In genomic region chr14:93544212-93544611, GRCh38 we compare ENCODE assay signal across 19 cellular contexts.
"Had no signal": no experiment of that assay in that cellular context is flagged by ENCODE, and none has a peak within 500 bp of the region (broad histone marks: within the 10 kb centered on the region; RNA-seq: fewer than 3 reads in every experiment).

No MANE protein-coding gene starts in this region.

- H3K9me3 Mint-ChIP-seq: activated CD8-positive, alpha-beta T cell treated with anti-CD3 and anti-CD28 coated beads for 36 hours; activated naive CD4-positive, alpha-beta T cell treated with anti-CD3 and anti-CD28 coated beads, Interleukin-2, amount 10 ng/mL, durations not matched to agents 7 days and 5 days; activated naive CD8-positive, alpha-beta T cell treated with anti-CD3 and anti-CD28 coated beads for 36 hours; activated T-cell treated with anti-CD3 and anti-CD28 coated beads, Interleukin-2, amount 50 U/mL, for 72 hours; activated T-helper 2 cell treated with anti-CD3 and anti-CD28 coated beads, Interferon-gamma antibody, Interleukin-2, Interleukin-4, amounts not matched to agents 10 μg/mL and 5 μg/mL and 100 μg/mL, durations not matched to agents 14 hours and 24 hours and 36 hours had no signal

- ATAC-seq: activated CD8-positive, alpha-beta T cell treated with anti-CD3 and anti-CD28 coated beads for 36 hours; activated T-cell treated with anti-CD3 and anti-CD28 coated beads, Interleukin-2, amount 50 U/mL, for 72 hours; Panc1; Right ventricle myocardium inferior had no signal

- DNase-seq: activated CD4-positive, alpha-beta T cell treated with anti-CD3 and anti-CD28 coated beads for 4 hours; activated CD8-positive, alpha-beta memory T cell treated with anti-CD3 and anti-CD28 coated beads, Interleukin-2, amount 50 U/mL, for 4 hours; activated CD8-positive, alpha-beta T cell treated with anti-CD3 and anti-CD28 coated beads for 36 hours; activated gamma-delta T cell treated with Interleukin-2 at 50 U/mL for 16 hours; activated naive CD4-positive, alpha-beta T cell treated with anti-CD3 and anti-CD28 coated beads, Interleukin-2, amount 10 ng/mL, durations not matched to agents 7 days and 5 days; activated naive CD8-positive, alpha-beta T cell treated with anti-CD3 and anti-CD28 coated beads for 36 hours; activated T-cell treated with anti-CD3 and anti-CD28 coated beads, Interleukin-2, amount 50 U/mL, for 72 hours; brain microvascular endothelial cell; NCI-H1092; NCI-H2029; NCI-H510A; RPMI8226; T-helper 1 cell; WERI-Rb-1 had no signal

- H3K36me3 Mint-ChIP-seq: activated naive CD4-positive, alpha-beta T cell treated with anti-CD3 and anti-CD28 coated beads, Interleukin-2, amount 10 ng/mL, durations not matched to agents 7 days and 5 days; activated naive CD8-positive, alpha-beta T cell treated with anti-CD3 and anti-CD28 coated beads for 36 hours had no signal

- H3K4me3 Mint-ChIP-seq: activated CD8-positive, alpha-beta T cell treated with anti-CD3 and anti-CD28 coated beads for 36 hours; activated naive CD4-positive, alpha-beta T cell treated with anti-CD3 and anti-CD28 coated beads, Interleukin-2, amount 10 ng/mL, durations not matched to agents 7 days and 5 days; activated naive CD8-positive, alpha-beta T cell treated with anti-CD3 and anti-CD28 coated beads for 36 hours; activated T-cell treated with anti-CD3 and anti-CD28 coated beads, Interleukin-2, amount 50 U/mL, for 72 hours had no signal

- H3K4me2 ChIP-seq: SK-N-SH had no signal

- H3K36me3 ChIP-seq: brain microvascular endothelial cell, cardiac muscle cell had no signal

- H3K9me3 ChIP-seq: SK-N-SH had no signal

- H3K9me2 ChIP-seq: SK-N-SH had no signal

- H3K27ac ChIP-seq: brain microvascular endothelial cell, cardiac muscle cell, WERI-Rb-1 had no signal

- H3K9ac ChIP-seq: SK-N-SH had no signal

- H3K27me3 ChIP-seq: brain microvascular endothelial cell, cardiac muscle cell had no signal

- H3K27ac Mint-ChIP-seq: activated CD8-positive, alpha-beta T cell treated with anti-CD3 and anti-CD28 coated beads for 36 hours; activated naive CD4-positive, alpha-beta T cell treated with anti-CD3 and anti-CD28 coated beads, Interleukin-2, amount 10 ng/mL, durations not matched to agents 7 days and 5 days; activated naive CD8-positive, alpha-beta T cell treated with anti-CD3 and anti-CD28 coated beads for 36 hours; activated T-cell treated with anti-CD3 and anti-CD28 coated beads, Interleukin-2, amount 50 U/mL, for 72 hours; activated T-helper 2 cell treated with anti-CD3 and anti-CD28 coated beads, Interferon-gamma antibody, Interleukin-2, Interleukin-4, amounts not matched to agents 10 μg/mL and 5 μg/mL and 100 μg/mL, durations not matched to agents 14 hours and 24 hours and 36 hours had no signal

- H3K4me1 Mint-ChIP-seq: activated naive CD4-positive, alpha-beta T cell treated with anti-CD3 and anti-CD28 coated beads, Interleukin-2, amount 10 ng/mL, durations not matched to agents 7 days and 5 days had no signal

- H3K4me3 ChIP-seq: cardiac muscle cell had no signal
